ENCODE assay signal across 34 cellular contexts in the genomic region with DNA sequence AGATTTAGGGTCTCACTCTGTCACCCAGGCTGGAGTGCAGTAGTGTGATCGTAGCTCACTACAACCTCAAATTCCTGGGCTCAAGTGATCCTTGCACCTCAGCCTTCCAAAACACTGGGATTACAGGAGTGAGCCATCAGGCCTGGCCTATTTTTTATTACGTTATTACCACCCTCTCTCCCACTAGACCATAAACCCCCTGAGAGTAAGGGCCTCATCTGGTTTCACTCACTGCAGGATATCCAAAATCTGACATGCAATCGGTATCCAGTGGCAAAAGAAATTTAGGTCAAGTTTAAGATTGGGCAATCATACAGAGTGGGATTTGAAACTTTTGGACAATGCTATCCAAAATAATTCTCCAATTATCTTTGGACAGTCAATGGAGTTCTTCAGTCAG.
"Had no signal": no experiment of that assay in that cellular context is flagged by ENCODE, and none has a peak within 500 bp of the region (broad histone marks: within the 10 kb centered on the region; RNA-seq: fewer than 3 reads in every experiment).

No MANE protein-coding gene starts in this region.

- H3K9me3 ChIP-seq: esophagus squamous epithelium, gastrocnemius medialis, heart left ventricle had no signal

- DNase-seq: activated B cell treated with CpG ODN at 0.5 μM for 24 hours; activated CD4-positive, alpha-beta T cell treated with anti-CD3 and anti-CD28 coated beads for 48 hours; activated CD4-positive, alpha-beta T cell treated with anti-CD3 and anti-CD28 coated beads, Interleukin-2, amount 50 U/mL, for 1 hour; activated CD4-positive, alpha-beta T cell treated with anti-CD3 and anti-CD28 coated beads, Interleukin-2, amount 50 U/mL, for 48 hours; activated CD8-positive, alpha-beta memory T cell treated with anti-CD3 and anti-CD28 coated beads for 24 hours; activated CD8-positive, alpha-beta T cell treated with anti-CD3 and anti-CD28 coated beads for 36 hours; activated effector memory CD4-positive, alpha-beta T cell treated with Interleukin-2 at 50 U/mL for 16 hours; activated gamma-delta T cell treated with Interleukin-2 at 50 U/mL for 16 hours; activated naive CD4-positive, alpha-beta T cell treated with anti-CD3 and anti-CD28 coated beads, Interleukin-2, amount 50 U/mL, for 16 hours; activated naive CD4-positive, alpha-beta T cell treated with Interleukin-2 at 50 U/mL for 16 hours; activated T-cell treated with anti-CD3 and anti-CD28 coated beads, Interleukin-2, amount 50 U/mL, for 4 hours; amniotic stem cell; anterior cingulate cortex; brain microvascular endothelial cell; caudate nucleus; cortex of kidney; dermis blood vessel endothelial cell; effector CD4-positive, alpha-beta T cell; effector memory CD8-positive, alpha-beta T cell; erythroblast; esophagus squamous epithelium; foreskin keratinocyte; gastrocnemius medialis; glutamatergic neuron; heart left ventricle; T-helper 1 cell; T-helper 17 cell; T1000; WERI-Rb-1 had no signal

- H3K27me3 ChIP-seq: brain microvascular endothelial cell, esophagus squamous epithelium, foreskin keratinocyte, gastrocnemius medialis, heart left ventricle had no signal

- FAIRE-seq: astrocyte, bronchial epithelial cell, colon had no signal

- H3K36me3 ChIP-seq: brain microvascular endothelial cell, esophagus squamous epithelium, gastrocnemius medialis, heart left ventricle, WERI-Rb-1 had no signal

- H3K4me1 ChIP-seq: esophagus squamous epithelium, foreskin keratinocyte, gastrocnemius medialis had no signal

- H3K4me3 ChIP-seq: esophagus squamous epithelium, gastrocnemius medialis, heart left ventricle had no signal

- H3K27ac ChIP-seq: brain microvascular endothelial cell, esophagus squamous epithelium, foreskin keratinocyte, gastrocnemius medialis, heart left ventricle, WERI-Rb-1 had no signal

- ATAC-seq: activated CD4-positive, CD25-positive, alpha-beta regulatory T cell treated with anti-CD3 and anti-CD28 coated beads, Interleukin-2, amount 50 U/mL, for 24 hours; activated CD8-positive, alpha-beta T cell treated with anti-CD3 and anti-CD28 coated beads for 36 hours; activated T-cell treated with anti-CD3 and anti-CD28 coated beads, Interleukin-2, amount 50 U/mL, for 4 hours; activated T-helper 17 cell treated with anti-CD3 and anti-CD28 coated beads, Interleukin-2, amount 50 U/mL, for 72 hours; effector memory CD8-positive, alpha-beta T cell; foreskin keratinocyte; gastrocnemius medialis; T-helper 17 cell had no signal
